Comparison of ENCODE assay signal across 27 cellular contexts in genomic region chr15:61171190-61171589, GRCh38.
DNase-seq lines count a peak whose midpoint lies in the region.
"Had no signal": no experiment of that assay in that cellular context is flagged by ENCODE, and none has a peak within 500 bp of the region (broad histone marks: within the 10 kb centered on the region; RNA-seq: fewer than 3 reads in every experiment).

No MANE protein-coding gene starts in this region.

- H3K27ac ChIP-seq in HUES48 (ENCODE audit: low read depth, low read length) = peak overlapping the region; percentile 87
- H3K27ac ChIP-seq: C4-2B, colonic mucosa, foreskin keratinocyte, heart right ventricle, SJSA1, thoracic aorta, vagina had no signal

- H3K27me3 ChIP-seq in HUES48 (ENCODE audit: control insufficient read depth, insufficient read depth, low read length) (no peaks in the 10 kb centered on the region), iPS-15b (ENCODE audit: control insufficient read depth, insufficient read depth, low read length) (no peaks in the 10 kb centered on the region)
- H3K27me3 ChIP-seq: colonic mucosa, foreskin keratinocyte, heart right ventricle, SJSA1, vagina had no signal

- no peak overlapping the region for H3K9ac ChIP-seq in HUES48 (ENCODE audit: low read depth, low read length)
- no peak overlapping the region for H3K9ac ChIP-seq in iPS-15b (ENCODE audit: low read depth, low read length)

- H3K36me3 ChIP-seq in HUES48 (ENCODE audit: control insufficient read depth, insufficient read depth, low read length) (no peaks in the 10 kb centered on the region), iPS-15b (ENCODE audit: control insufficient read depth, insufficient read depth, low read length) (no peaks in the 10 kb centered on the region)
- H3K36me3 ChIP-seq: colonic mucosa, heart right ventricle, SJSA1, thoracic aorta, vagina had no signal

- H3K4me1 ChIP-seq in HUES48 (ENCODE audit: control insufficient read depth, insufficient read depth, low read length) = peaks cover 66% of the 10 kb centered on the region
- H3K4me1 ChIP-seq in iPS-15b (ENCODE audit: control insufficient read depth, insufficient read depth, low read length) = peaks cover 54% of the 10 kb centered on the region
- H3K4me1 ChIP-seq: colonic mucosa, foreskin keratinocyte, SJSA1 had no signal

- DNase-seq in ELF-1 (ENCODE audit: low read depth, low spot score) = peak; percentile 30
- DNase-seq in RPMI8226 = peak; percentile 67
- no peak for DNase-seq in activated T-cell treated with anti-CD3 and anti-CD28 coated beads for 4 hours
- DNase-seq in iPS-NIHi11 (ENCODE audit: low spot score) = no peak
- no peak for DNase-seq in activated CD4-positive, alpha-beta T cell treated with anti-CD3 and anti-CD28 coated beads, Interleukin-2, amount 50 U/mL, for 1 hour
- DNase-seq in midbrain (lab: John Stamatoyannopoulos, UW) = no peak
- DNase-seq: activated CD4-positive, alpha-beta memory T cell treated with anti-CD3 and anti-CD28 coated beads, Interleukin-2, amount 10 ng/mL, durations not matched to agents 7 days and 5 days; activated CD4-positive, CD25-positive, alpha-beta regulatory T cell; activated CD8-positive, alpha-beta memory T cell treated with anti-CD3 and anti-CD28 coated beads, Interleukin-2, amount 50 U/mL, for 48 hours; aorta; colonic mucosa; effector CD8-positive, alpha-beta T cell; erythroblast; foreskin keratinocyte; heart right ventricle; left ventricle myocardium superior; naive thymus-derived CD4-positive, alpha-beta T cell; NCI-H1092 treated with DMSO at 0.1 percent for 48 hours; NCI-H2081; NCI-H345; occipital lobe had no signal

- H3K9me3 ChIP-seq in HUES48 (ENCODE audit: control insufficient read depth, insufficient read depth, low read length) (no peaks in the 10 kb centered on the region), iPS-15b (ENCODE audit: control insufficient read depth, insufficient read depth, low read length) (no peaks in the 10 kb centered on the region)
- H3K9me3 ChIP-seq: colonic mucosa, thoracic aorta, vagina had no signal

- H3K4me3 ChIP-seq in HUES48 (ENCODE audit: low read depth, low read length) (no peak overlapping the region), iPS-15b (ENCODE audit: low read depth, low read length) (peak overlapping the region; percentile 6)
- H3K4me3 ChIP-seq: colonic mucosa, heart right ventricle, SJSA1, thoracic aorta, vagina had no signal

Comparison
In these comparisons a context has a peak if more than half of its experiments do, and no peak if none do; other contexts are left out.
1. DNase-seq: peak in ELF-1 (single experiment) and RPMI8226 (single experiment); none in activated T-cell treated with anti-CD3 and anti-CD28 coated beads for 4 hours (single experiment), iPS-NIHi11 (single experiment), activated CD4-positive, alpha-beta T cell treated with anti-CD3 and anti-CD28 coated beads, Interleukin-2, amount 50 U/mL, for 1 hour (single experiment) and midbrain (single experiment).